ENCODE assay signal across 11 cellular contexts in genomic region chr2:191230174-191230573, GRCh38. TPM values are rescaled to one million over a fixed set of nuclear protein-coding genes. Genes with fewer than 3 reads are reported as not detected.
DNase-seq lines count a peak whose midpoint lies in the region; ATAC-seq and TF ChIP-seq lines count a peak whose summit lies in the region.
"Had no signal": no experiment of that assay in that cellular context is flagged by ENCODE, and none has a peak within 500 bp of the region (broad histone marks: within the 10 kb centered on the region; RNA-seq: fewer than 3 reads in every experiment).

No MANE protein-coding gene starts in this region.

- no peaks in the 10 kb centered on the region for H3K36me3 Mint-ChIP-seq in CD14-positive monocyte
- H3K36me3 Mint-ChIP-seq: activated CD8-positive, alpha-beta memory T cell treated with anti-CD3 and anti-CD28 coated beads, Interleukin-2, amount 10 ng/mL, durations not matched to agents 7 days and 5 days had no signal

- peak overlapping the region; percentile 61 for H2AFZ ChIP-seq in osteoblast (ENCODE audit: low read length)

- H3K27ac ChIP-seq in osteoblast (ENCODE audit: low read depth, low read length) = peak overlapping the region; percentile 86

- no peak overlapping the region for H3K4me3 Mint-ChIP-seq in CD14-positive monocyte
- H3K4me3 Mint-ChIP-seq: activated CD8-positive, alpha-beta memory T cell treated with anti-CD3 and anti-CD28 coated beads, Interleukin-2, amount 10 ng/mL, durations not matched to agents 7 days and 5 days had no signal

- TF ChIP-seq CTCF in epithelial cell of esophagus (IDR thresholded peaks at IDR 0.05; ENCODE audit: insufficient read depth, low read depth, low read length, missing control alignments) (no peak), osteoblast (IDR thresholded peaks at IDR 0.05; ENCODE audit: extremely low read depth, low read depth, low read length) (no peak), CD14-positive monocyte (IDR thresholded peaks at IDR 0.05) (no peak)

- no peaks in the 10 kb centered on the region for H3K4me1 Mint-ChIP-seq in CD14-positive monocyte
- H3K4me1 Mint-ChIP-seq: activated CD8-positive, alpha-beta memory T cell treated with anti-CD3 and anti-CD28 coated beads, Interleukin-2, amount 10 ng/mL, durations not matched to agents 7 days and 5 days had no signal

- no peaks in the 10 kb centered on the region for H4K20me1 ChIP-seq in osteoblast (ENCODE audit: insufficient read depth, low read length)

- peak overlapping the region; percentile 18 for H3K4me2 ChIP-seq in osteoblast (ENCODE audit: insufficient read depth, low read length)

- DNase-seq in AG20443 (ENCODE audit: low spot score) = peak; percentile 71
- peak; percentile 55 for DNase-seq in MG63
- DNase-seq in epithelial cell of esophagus (ENCODE audit: low read depth) = peak; percentile 73
- DNase-seq in osteoblast (ENCODE audit: insufficient read length, low spot score, missing footprints) = peak; percentile 72
- no peak for DNase-seq in NOMO-1 treated with dmso at 0.1 percent for 144 hours (lab: John Stamatoyannopoulos, UW; ENCODE audit: unreplicated experiment)
- no peak for DNase-seq in NCI-H2196 treated with DMSO at 0.1 percent for 48 hours (lab: John Stamatoyannopoulos, UW; ENCODE audit: unreplicated experiment)
- DNase-seq in CD14-positive monocyte (ENCODE audit: low spot score) = no peak
- DNase-seq: activated CD8-positive, alpha-beta memory T cell treated with anti-CD3 and anti-CD28 coated beads, Interleukin-2, amount 10 ng/mL, durations not matched to agents 7 days and 5 days; Calu3; left cardiac atrium had no signal

- H3K4me3 ChIP-seq in MG63 (no peak overlapping the region), epithelial cell of esophagus (ENCODE audit: low read length) (no peak overlapping the region), osteoblast (ENCODE audit: insufficient read depth, low read length) (no peak overlapping the region)

- H3K27ac Mint-ChIP-seq in CD14-positive monocyte = no peak overlapping the region
- H3K27ac Mint-ChIP-seq: activated CD8-positive, alpha-beta memory T cell treated with anti-CD3 and anti-CD28 coated beads, Interleukin-2, amount 10 ng/mL, durations not matched to agents 7 days and 5 days had no signal

- H3K27me3 ChIP-seq in MG63 (no peaks in the 10 kb centered on the region), osteoblast (ENCODE audit: insufficient read depth, low read length) (no peaks in the 10 kb centered on the region)

- H3K9me3 ChIP-seq in MG63 (peaks cover 4% of the 10 kb centered on the region; the same call in 1 of the 2 replicates), osteoblast (ENCODE audit: low read depth, low read length) (no peaks in the 10 kb centered on the region)

- H3K9me3 Mint-ChIP-seq in CD14-positive monocyte = no peaks in the 10 kb centered on the region

- peaks cover 38% of the 10 kb centered on the region for H3K4me1 ChIP-seq in osteoblast (ENCODE audit: insufficient read depth, low read length)

- no peaks in the 10 kb centered on the region for H3K79me2 ChIP-seq in osteoblast (ENCODE audit: insufficient read depth, low read length)

- peaks cover 2 to 4% (median 2%) of the 10 kb centered on the region in 3 donors for H3K27me3 Mint-ChIP-seq in CD14-positive monocyte (ENCODE audit: low read depth in 3 of 3)
- H3K27me3 Mint-ChIP-seq: activated CD8-positive, alpha-beta memory T cell treated with anti-CD3 and anti-CD28 coated beads, Interleukin-2, amount 10 ng/mL, durations not matched to agents 7 days and 5 days had no signal

- H3K36me3 ChIP-seq in MG63 (no peaks in the 10 kb centered on the region), osteoblast (ENCODE audit: insufficient read depth, low read length) (no peaks in the 10 kb centered on the region)

- ATAC-seq in GM19324 (IDR thresholded peaks at IDR 0.05; ENCODE audit: low FRiP score, unreplicated experiment) = no peak
- ATAC-seq: activated CD8-positive, alpha-beta memory T cell treated with anti-CD3 and anti-CD28 coated beads, Interleukin-2, amount 10 ng/mL, durations not matched to agents 7 days and 5 days had no signal

- intact Hi-C loops in CD14-positive monocyte (cut with micrococcal nuclease) = no loop called here

RNA-seq across cellular contexts. Expression of gene MYO1B, which starts 15.0 kb away (rescaled TPM):
- 95.6 and 123 TPM in 2 replicates for total RNA-seq in MG63 (2014; rRNA removed; shearing (Covaris generic); ENCODE audit: low replicate concordance)
- total RNA-seq in osteoblast = 229 and 246 TPM in 2 replicates
- not detected for polyA plus RNA-seq in CD14-positive monocyte

Comparison
In these comparisons a context has a peak if more than half of its experiments do, and no peak if none do; other contexts are left out.
1. DNase-seq: peak in AG20443 (single experiment), MG63 (single experiment), epithelial cell of esophagus (single experiment) and osteoblast (single experiment); none in NOMO-1 treated with dmso at 0.1 percent for 144 hours (single experiment), NCI-H2196 treated with DMSO at 0.1 percent for 48 hours (single experiment) and CD14-positive monocyte (single experiment).